Comparison of ENCODE assay signal across 34 cellular contexts in the genomic region with DNA sequence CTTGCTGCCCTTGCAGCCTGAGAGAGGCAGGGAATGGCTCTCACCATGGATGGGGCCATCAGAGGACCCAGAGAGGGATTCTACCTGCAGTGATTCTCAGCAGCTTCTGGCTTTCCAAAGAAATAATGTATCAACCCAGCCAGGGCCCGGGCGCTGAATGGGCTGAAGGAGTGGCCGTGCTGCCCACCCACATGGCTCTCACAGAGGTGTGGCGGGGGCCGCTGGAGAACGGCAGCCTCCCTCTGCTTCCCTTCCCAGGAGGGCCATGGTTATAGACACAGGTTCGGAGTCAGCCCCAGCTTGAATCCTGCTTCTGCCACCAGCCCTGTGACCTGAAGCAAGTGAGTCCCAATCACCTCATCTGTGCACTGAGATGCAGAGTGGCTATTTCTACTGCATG.
"Had no signal": no experiment of that assay in that cellular context is flagged by ENCODE, and none has a peak within 500 bp of the region (broad histone marks: within the 10 kb centered on the region; RNA-seq: fewer than 3 reads in every experiment).

No MANE protein-coding gene starts in this region.

- H3K4me3 ChIP-seq: MG63 had no signal

- H3K36me3 ChIP-seq: MG63 had no signal

- DNase-seq: Karpas-422, Kasumi-1, MG63, MM.1S, MV-4-11, NCI-H1048, NCI-H1092, NCI-H1092 treated with DMSO at 0.1 percent for 48 hours, NCI-H1105, NCI-H1105 treated with DMSO at 0.1 percent for 48 hours, NCI-H1417, NCI-H1417 treated with DMSO at 0.1 percent for 48 hours, NCI-H1436, NCI-H1436 treated with DMSO at 0.1 percent for 48 hours, NCI-H146, NCI-H1694, NCI-H1694 treated with DMSO at 0.1 percent for 48 hours, NCI-H187, NCI-H187 treated with DMSO at 0.1 percent for 48 hours, NCI-H1930, NCI-H2029, NCI-H2029 treated with DMSO at 0.1 percent for 48 hours, NCI-H2081, NCI-H2081 treated with DMSO at 0.1 percent for 48 hours, NCI-H2107, NCI-H2171, NCI-H2171 treated with DMSO at 0.1 percent for 48 hours, NCI-H2227 treated with DMSO at 0.1 percent for 48 hours, NCI-H226, NCI-H345, NCI-H446, NCI-H446 treated with DMSO at 0.1 percent for 48 hours, NCI-H510A, NCI-H510A treated with DMSO at 0.1 percent for 48 hours had no signal

- H3K27me3 ChIP-seq: MG63 had no signal

- H3K9me3 ChIP-seq: MG63 had no signal
